Comparison of ENCODE assay signal across 1 cellular context in genomic region chr19:56367829-56368711, GRCh38.
A peak's percentile ranks its signal among the peaks of the same experiment; 100 is the strongest.
TF ChIP-seq lines count a peak whose summit lies in the region.

No MANE protein-coding gene starts in this region.

TF ChIP-seq in HepG2, 621 proteins besides CTCF, POLR2A, EP300 and RAD21 (continued from another document and continues in another):
- peak; percentile 84; the same call in 1 of the 2 replicates for TF ChIP-seq CREBL2 (CRISPR knock-in tag; IDR thresholded peaks at IDR 0.05; ENCODE audit: borderline replicate concordance)
- TF ChIP-seq ZNF232 (CRISPR knock-in tag; IDR thresholded peaks at IDR 0.05; ENCODE audit: borderline replicate concordance) = no peak
- TF ChIP-seq ZNF850 (CRISPR knock-in tag; conservative IDR thresholded peaks at IDR 0.05) = no peak
- no peak; the same call in 1 of the 2 replicates for TF ChIP-seq HIC2 (CRISPR knock-in tag; IDR thresholded peaks at IDR 0.05; ENCODE audit: low read depth)
- 0 out of 2 replicates have a peak, but pooled peaks have one; percentile 5 for TF ChIP-seq ZBTB33 (CRISPR knock-in tag; IDR thresholded peaks at IDR 0.05)
- no peak for TF ChIP-seq ZNF205 (CRISPR knock-in tag; IDR thresholded peaks at IDR 0.05)
- peak; percentile 84 for TF ChIP-seq HNRNPLL (IDR thresholded peaks at IDR 0.05; ENCODE audit: low read depth, low read length, poor library complexity, severe bottlenecking)
- no peak for TF ChIP-seq AKNA (CRISPR knock-in tag; IDR thresholded peaks at IDR 0.05; ENCODE audit: borderline replicate concordance)
- TF ChIP-seq ZNF672 (CRISPR knock-in tag; IDR thresholded peaks at IDR 0.05) = no peak
- TF ChIP-seq TARDBP (CRISPR knock-in tag; IDR thresholded peaks at IDR 0.05) = no peak
- TF ChIP-seq CHD2 (IDR thresholded peaks at IDR 0.05; ENCODE audit: low read depth, low read length) = 0 out of 2 replicates have a peak, but pooled peaks have one; percentile 15
- TF ChIP-seq TAF15 (IDR thresholded peaks at IDR 0.05; ENCODE audit: low read depth, low read length, poor library complexity, severe bottlenecking) = no peak
- no peak for TF ChIP-seq ZNF234 (CRISPR knock-in tag; conservative IDR thresholded peaks at IDR 0.05)
- TF ChIP-seq E2F2 (CRISPR knock-in tag; IDR thresholded peaks at IDR 0.05; ENCODE audit: borderline replicate concordance) = no peak; the same call in 1 of the 2 replicates
- TF ChIP-seq ERF (CRISPR knock-in tag; IDR thresholded peaks at IDR 0.05) = peak; percentile 42; the same call in 1 of the 2 replicates
- TF ChIP-seq ZNF737 (CRISPR knock-in tag; IDR thresholded peaks at IDR 0.05; ENCODE audit: borderline replicate concordance) = no peak
- no peak for TF ChIP-seq ZFYVE20 (CRISPR knock-in tag; IDR thresholded peaks at IDR 0.05; ENCODE audit: borderline replicate concordance, low read depth)
- TF ChIP-seq KLF9 (CRISPR knock-in tag; IDR thresholded peaks at IDR 0.05; ENCODE audit: low read depth) = no peak
- TF ChIP-seq REPIN1 (CRISPR knock-in tag; IDR thresholded peaks at IDR 0.05; ENCODE audit: borderline replicate concordance, low read depth) = peak; percentile 29; the same call in 1 of the 2 replicates
- no peak for TF ChIP-seq BRF2 (CRISPR knock-in tag; IDR thresholded peaks at IDR 0.05)
- peak; percentile 89 for TF ChIP-seq BCL3 (CRISPR knock-in tag; IDR thresholded peaks at IDR 0.05)
- no peak for TF ChIP-seq CBX2 (IDR thresholded peaks at IDR 0.05; ENCODE audit: low read depth, low read length)
- no peak for TF ChIP-seq CBX2 (CRISPR knock-in tag; IDR thresholded peaks at IDR 0.05; ENCODE audit: low read depth)
- no peak for TF ChIP-seq ZNF761 (CRISPR knock-in tag; conservative IDR thresholded peaks at IDR 0.05)
- TF ChIP-seq ZFP82 (CRISPR knock-in tag; IDR thresholded peaks at IDR 0.05; ENCODE audit: borderline replicate concordance) = no peak
- peak; percentile 83; the same call in 1 of the 2 replicates for TF ChIP-seq NFKB2 (CRISPR knock-in tag; IDR thresholded peaks at IDR 0.05; ENCODE audit: borderline replicate concordance)
- TF ChIP-seq ZNF329 (CRISPR knock-in tag; IDR thresholded peaks at IDR 0.05; ENCODE audit: low read depth) = no peak; the same call in 1 of the 2 replicates
- 0 out of 2 replicates have a peak, but pooled peaks have one; percentile 85 for TF ChIP-seq ZNF598 (CRISPR knock-in tag; IDR thresholded peaks at IDR 0.05; ENCODE audit: borderline replicate concordance)
- no peak for TF ChIP-seq CEBPB (IDR thresholded peaks at IDR 0.05; ENCODE audit: borderline replicate concordance, low read depth, low read length)
- TF ChIP-seq ZNF160 (CRISPR knock-in tag; IDR thresholded peaks at IDR 0.05) = 0 out of 2 replicates have a peak, but pooled peaks have one; percentile 42
- no peak for TF ChIP-seq PCBP1 (IDR thresholded peaks at IDR 0.05; ENCODE audit: borderline replicate concordance, low read depth, low read length)
- no peak for TF ChIP-seq ZBTB40 (IDR thresholded peaks at IDR 0.05)
- TF ChIP-seq ZBTB40 (CRISPR knock-in tag; IDR thresholded peaks at IDR 0.05) = no peak; the same call in none of the 2 replicates
- TF ChIP-seq ZNF354B (CRISPR knock-in tag; IDR thresholded peaks at IDR 0.05) = no peak
- no peak for TF ChIP-seq NFE2L1 (CRISPR knock-in tag; IDR thresholded peaks at IDR 0.05; ENCODE audit: borderline replicate concordance)
- TF ChIP-seq ZNF781 (CRISPR knock-in tag; IDR thresholded peaks at IDR 0.05; ENCODE audit: borderline replicate concordance, not compliant biosample characterization) = peak; percentile 52
